17 cellular contexts compared by ENCODE assay signal in genomic region chr12:32820376-32820931, GRCh38.
DNase-seq lines count a peak whose midpoint lies in the region; ATAC-seq lines count a peak whose summit lies in the region.
"Had no signal": no experiment of that assay in that cellular context is flagged by ENCODE, and none has a peak within 500 bp of the region (broad histone marks: within the 10 kb centered on the region; RNA-seq: fewer than 3 reads in every experiment).

No MANE protein-coding gene starts in this region.

- H3K27me3 Mint-ChIP-seq in CD4-positive, alpha-beta memory T cell: peaks cover 8 to 12% of the 10 kb centered on the region in 2 donors

- no peak overlapping the region for H3K4me3 ChIP-seq in mesodermal cell (ENCODE audit: extremely low read depth, insufficient read depth, low read length, poor library complexity, severe bottlenecking)
- H3K4me3 ChIP-seq in CD4-positive, alpha-beta memory T cell (ENCODE audit: low read length in 2 of 2): no peak overlapping the region
- H3K4me3 ChIP-seq: MG63 had no signal

- no peak overlapping the region for H3K4me3 Mint-ChIP-seq in CD4-positive, alpha-beta memory T cell
- H3K4me3 Mint-ChIP-seq: CD14-positive monocyte, H9 had no signal

- intact Hi-C loops in CD4-positive, alpha-beta memory T cell (cut with micrococcal nuclease): no loop called here

- no peak overlapping the region for H3K27ac Mint-ChIP-seq in CD4-positive, alpha-beta memory T cell
- H3K27ac Mint-ChIP-seq: CD14-positive monocyte, H9 had no signal

- in situ Hi-C loops in G401 (cut with HindIII; ENCODE audit: low sequenced_read_pairs): no loop called here

- no peaks in the 10 kb centered on the region for H3K36me3 Mint-ChIP-seq in CD4-positive, alpha-beta memory T cell

- no peaks in the 10 kb centered on the region for H3K27me3 ChIP-seq in CD4-positive, alpha-beta memory T cell (ENCODE audit: insufficient read depth, low read length)
- H3K27me3 ChIP-seq: MG63 had no signal

- 83 to 100% methylated on average over 1 of the region's 2 CpGs for WGBS in mesodermal cell (ENCODE audit: insufficient coverage in 2 of 2), 2 experiments

- peak overlapping the region; percentile 77 for H3K27ac ChIP-seq in mesodermal cell (ENCODE audit: low read depth, low read length, severe bottlenecking)
- no peak overlapping the region for H3K27ac ChIP-seq in CD4-positive, alpha-beta memory T cell (ENCODE audit: low read depth, low read length)

- peaks cover 23% of the 10 kb centered on the region for H3K4me1 ChIP-seq in mesodermal cell (ENCODE audit: control insufficient read depth, insufficient read depth, low read length, poor library complexity, severe bottlenecking)
- no peaks in the 10 kb centered on the region for H3K4me1 ChIP-seq in CD4-positive, alpha-beta memory T cell (ENCODE audit: insufficient read depth, low read length)

- H3K4me1 Mint-ChIP-seq in CD4-positive, alpha-beta memory T cell: no peaks in the 10 kb centered on the region
- H3K4me1 Mint-ChIP-seq: CD14-positive monocyte, H9 had no signal

- peaks cover 71% of the 10 kb centered on the region for H3K36me3 ChIP-seq in mesodermal cell (ENCODE audit: control insufficient read depth, insufficient read depth, low read length)
- no peaks in the 10 kb centered on the region for H3K36me3 ChIP-seq in CD4-positive, alpha-beta memory T cell (ENCODE audit: insufficient read depth, low read length)
- H3K36me3 ChIP-seq: MG63 had no signal

- no peaks in the 10 kb centered on the region for H3K9me3 ChIP-seq in mesodermal cell (ENCODE audit: control insufficient read depth, low read length)
- no peaks in the 10 kb centered on the region for H3K9me3 ChIP-seq in CD4-positive, alpha-beta memory T cell (ENCODE audit: control insufficient read depth in 1 of 2, low read length in 2 of 2)
- H3K9me3 ChIP-seq: MG63 had no signal

- ATAC-seq in HG03175 (IDR thresholded peaks at IDR 0.05; ENCODE audit: unreplicated experiment): no peak

- POLR2A ChIA-PET in CD4-positive, alpha-beta memory T cell (lab: Charles Lee; ENCODE audit: partially characterized antibody): no interaction called here

- DNase-seq in G401 (ENCODE audit: low spot score) (peak; percentile 70), NCI-H446 treated with DMSO at 0.1 percent for 48 hours (lab: John Stamatoyannopoulos, UW) (peak; percentile 61), cerebellum (ENCODE audit: low spot score) (peak; percentile 30), NCI-H526 treated with DMSO at 0.1 percent for 48 hours (lab: John Stamatoyannopoulos, UW) (no peak), DMS79 treated with DMSO at 0.1 percent for 48 hours (lab: John Stamatoyannopoulos, UW) (no peak)
- DNase-seq in CD4-positive, alpha-beta memory T cell: no peak
- DNase-seq: H9; IMR-90; Karpas-422; NCI-H1092; NCI-H146; NCI-H510A; NK-92 treated with Interleukin-12 subunit alpha and Interleukin-12 subunit beta, amount 100 ng/mL, for 24 hours had no signal

- H3K9me3 Mint-ChIP-seq in CD4-positive, alpha-beta memory T cell: no peaks in the 10 kb centered on the region
- H3K9me3 Mint-ChIP-seq: CD14-positive monocyte, H9 had no signal

- CTCF ChIA-PET in CD4-positive, alpha-beta memory T cell (lab: Charles Lee; ENCODE audit: partially characterized antibody): no interaction called here

Comparison
In these comparisons a context has a peak if more than half of its experiments do, and no peak if none do; other contexts are left out.
1. DNase-seq: peak in G401 (single experiment), NCI-H446 treated with DMSO at 0.1 percent for 48 hours (single experiment) and cerebellum (single experiment); none in NCI-H526 treated with DMSO at 0.1 percent for 48 hours (single experiment), DMS79 treated with DMSO at 0.1 percent for 48 hours (single experiment) and CD4-positive, alpha-beta memory T cell (0 of 5).